ENCODE assay signal across 32 cellular contexts in genomic region chr22:34976474-34976873, GRCh38.
"Had no signal": no experiment of that assay in that cellular context is flagged by ENCODE, and none has a peak within 500 bp of the region (broad histone marks: within the 10 kb centered on the region; RNA-seq: fewer than 3 reads in every experiment).

No MANE protein-coding gene starts in this region.

- H3K36me3 Mint-ChIP-seq: activated naive CD4-positive, alpha-beta T cell treated with anti-CD3 and anti-CD28 coated beads, Interleukin-2, amount 50 U/mL, for 72 hours; immature natural killer cell; mesothelial cell of epicardium; naive B cell; type B pancreatic cell had no signal

- H3K9me3 Mint-ChIP-seq: central memory CD8-positive, alpha-beta T cell; immature natural killer cell had no signal

- H3K4me1 ChIP-seq: breast epithelium, esophagus muscularis mucosa, foreskin keratinocyte, heart left ventricle, sigmoid colon, vagina had no signal

- ATAC-seq: activated naive CD4-positive, alpha-beta T cell treated with anti-CD3 and anti-CD28 coated beads, Interleukin-2, amount 50 U/mL, for 72 hours; foreskin keratinocyte; heart left ventricle; stimulated activated naive CD8-positive, alpha-beta T cell treated with anti-CD3 and anti-CD28 coated beads, Interleukin-15, Interleukin-2, amounts not matched to agents 100 U/mL and 50 U/mL, for 24 hours; T-helper 17 cell had no signal

- H3K9me3 ChIP-seq: neutrophil, ovary, sigmoid colon, thoracic aorta, vagina had no signal

- H3K4me3 Mint-ChIP-seq: activated T-helper 1 cell treated with anti-CD3 and anti-CD28 coated beads, Interleukin-12 subunit alpha, Interleukin-12 subunit beta, Interleukin-2, Interleukin-4 antibody, amounts not matched to agents 30 ng/mL and 10 ng/mL and 1 ng/mL, durations not matched to agents 14 hours and 24 hours and 36 hours; central memory CD8-positive, alpha-beta T cell; immature natural killer cell; mesothelial cell of epicardium; naive B cell; nephron progenitor cell; T-helper 17 cell; type B pancreatic cell had no signal

- H3K36me3 ChIP-seq: breast epithelium, esophagus muscularis mucosa, heart left ventricle, neutrophil, ovary, sigmoid colon, thoracic aorta, vagina had no signal

- H3K4me1 Mint-ChIP-seq: central memory CD8-positive, alpha-beta T cell; immature natural killer cell; naive B cell; T-helper 17 cell had no signal

- H3K27ac ChIP-seq: breast epithelium, esophagus muscularis mucosa, foreskin keratinocyte, heart left ventricle, neutrophil, ovary, sigmoid colon, thoracic aorta, vagina had no signal

- DNase-seq: activated CD4-positive, alpha-beta T cell treated with anti-CD3 and anti-CD28 coated beads, Interleukin-2, amount 50 U/mL, for 4 hours; activated CD4-positive, CD25-positive, alpha-beta regulatory T cell treated with anti-CD3 and anti-CD28 coated beads, Interleukin-2, amount 50 U/mL, for 72 hours; activated CD8-positive, alpha-beta memory T cell treated with anti-CD3 and anti-CD28 coated beads, Interleukin-2, amount 50 U/mL, for 4 hours; activated gamma-delta T cell; activated T-cell treated with anti-CD3 and anti-CD28 coated beads, Interleukin-2, amount 50 U/mL, for 1 hour; dermis blood vessel endothelial cell; effector CD4-positive, alpha-beta T cell; heart left ventricle; hypothalamus; immature natural killer cell; kidney; naive B cell; nephron progenitor cell; ovary; retina; sigmoid colon; stimulated activated naive CD8-positive, alpha-beta T cell treated with anti-CD3 and anti-CD28 coated beads, Interleukin-15, Interleukin-2, amounts not matched to agents 100 U/mL and 50 U/mL, for 24 hours; SW 1271; T-helper 17 cell; T1000 had no signal

- H3K4me3 ChIP-seq: breast epithelium, esophagus muscularis mucosa, heart left ventricle, ovary, sigmoid colon, thoracic aorta, vagina had no signal

- H3K27me3 ChIP-seq: breast epithelium, foreskin keratinocyte, neutrophil, ovary, sigmoid colon, vagina had no signal

- H3K27ac Mint-ChIP-seq: activated naive CD4-positive, alpha-beta T cell treated with anti-CD3 and anti-CD28 coated beads, Interleukin-2, amount 50 U/mL, for 72 hours; activated T-helper 1 cell treated with anti-CD3 and anti-CD28 coated beads, Interleukin-12 subunit alpha, Interleukin-12 subunit beta, Interleukin-2, Interleukin-4 antibody, amounts not matched to agents 30 ng/mL and 10 ng/mL and 1 ng/mL, durations not matched to agents 14 hours and 24 hours and 36 hours; immature natural killer cell; mesothelial cell of epicardium; nephron progenitor cell; progenitor cell of endocrine pancreas; T-helper 17 cell; type B pancreatic cell had no signal

- H3K27me3 Mint-ChIP-seq: type B pancreatic cell had no signal
